In genomic region chr9:136721339-136722092, GRCh38 we compare ENCODE assay signal across 2 cellular contexts.
A peak's percentile ranks its signal among the peaks of the same experiment; 100 is the strongest.
TF ChIP-seq lines count a peak whose summit lies in the region.

No MANE protein-coding gene starts in this region.

TF ChIP-seq in A549, 52 proteins besides CTCF, POLR2A, EP300 and RAD21:
- peak; percentile 29 to 34; a peak in 1 of 5 replicates for TF ChIP-seq JUN (IDR thresholded peaks at IDR 0.05)
- no peak for TF ChIP-seq FOSL2 (IDR thresholded peaks at IDR 0.05)
- no peak for TF ChIP-seq FOSL2 (CRISPR knock-in tag; IDR thresholded peaks at IDR 0.05)
- TF ChIP-seq, protein P1, sequence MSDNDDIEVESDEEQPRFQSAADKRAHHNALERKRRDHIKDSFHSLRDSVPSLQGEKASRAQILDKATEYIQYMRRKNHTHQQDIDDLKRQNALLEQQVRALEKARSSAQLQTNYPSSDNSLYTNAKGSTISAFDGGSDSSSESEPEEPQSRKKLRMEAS (IDR thresholded peaks at IDR 0.05) = peak; percentile 37; the same call in 1 of the 2 replicates
- peak; percentile 19; the same call in 1 of the 2 replicates for TF ChIP-seq GATA3 (IDR thresholded peaks at IDR 0.05; ENCODE audit: borderline replicate concordance)
- TF ChIP-seq RARB (CRISPR knock-in tag; IDR thresholded peaks at IDR 0.05) = no peak

TF ChIP-seq in IMR-90, 13 proteins besides CTCF, POLR2A, EP300 and RAD21:
- TF ChIP-seq FOS (IDR thresholded peaks at IDR 0.05; ENCODE audit: low read depth, low read length) (0 out of 2 replicates have a peak, but pooled peaks have one; percentile 31), NFE2L2 (IDR thresholded peaks at IDR 0.05; ENCODE audit: low read depth, low read length) (no peak), RCOR1 (IDR thresholded peaks at IDR 0.05; ENCODE audit: insufficient replicate concordance, low read length) (no peak), MAFK (IDR thresholded peaks at IDR 0.05; ENCODE audit: low read depth, low read length) (peak; percentile 4; the same call in 1 of the 2 replicates), BHLHE40 (IDR thresholded peaks at IDR 0.05; ENCODE audit: low read depth, low read length) (peak; percentile 43), USF2 (IDR thresholded peaks at IDR 0.05; ENCODE audit: low read depth, low read length) (no peak), MAZ (IDR thresholded peaks at IDR 0.05; ENCODE audit: borderline replicate concordance, low read depth, low read length) (peak; percentile 52; the same call in 1 of the 2 replicates)
- TF ChIP-seq, protein P2, sequence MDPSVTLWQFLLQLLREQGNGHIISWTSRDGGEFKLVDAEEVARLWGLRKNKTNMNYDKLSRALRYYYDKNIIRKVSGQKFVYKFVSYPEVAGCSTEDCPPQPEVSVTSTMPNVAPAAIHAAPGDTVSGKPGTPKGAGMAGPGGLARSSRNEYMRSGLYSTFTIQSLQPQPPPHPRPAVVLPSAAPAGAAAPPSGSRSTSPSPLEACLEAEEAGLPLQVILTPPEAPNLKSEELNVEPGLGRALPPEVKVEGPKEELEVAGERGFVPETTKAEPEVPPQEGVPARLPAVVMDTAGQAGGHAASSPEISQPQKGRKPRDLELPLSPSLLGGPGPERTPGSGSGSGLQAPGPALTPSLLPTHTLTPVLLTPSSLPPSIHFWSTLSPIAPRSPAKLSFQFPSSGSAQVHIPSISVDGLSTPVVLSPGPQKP (IDR thresholded peaks at IDR 0.05; ENCODE audit: borderline replicate concordance, low read depth, low read length) = no peak
TF ChIP-seq in IMR-90: peak in this region for 4.
